8 cellular contexts compared by ENCODE assay signal in genomic region chr1:28235746-28236655, GRCh38. TPM values are rescaled to one million over a fixed set of nuclear protein-coding genes. Genes with fewer than 3 reads are reported as not detected.
DNase-seq lines count a peak whose midpoint lies in the region; ATAC-seq and TF ChIP-seq lines count a peak whose summit lies in the region.

ATP5IF1 (plus strand) TSS chr1:28236124; CDS start chr1:28236184, 60 bp downstream.

- peak within 1 kb of the TSS; percentile 87 for H3K4me2 ChIP-seq in Loucy (ENCODE audit: low read depth, low read length, poor library complexity, severe bottlenecking)

- H3K4me1 ChIP-seq in Loucy (ENCODE audit: insufficient read depth, low read length, poor library complexity, severe bottlenecking) (peaks cover 25% of the 10 kb centered on the region), RWPE2 (ENCODE audit: insufficient read depth, poor library complexity, severe bottlenecking) (peaks cover 14% of the 10 kb centered on the region)

- H3K36me3 ChIP-seq in H7 (replicated peaks; ENCODE audit: control insufficient read depth, insufficient read depth, low read length) (no peaks in the 10 kb centered on the region; the same call in 1 of the 2 replicates), Loucy (ENCODE audit: insufficient read depth, low read length) (no peaks in the 10 kb centered on the region), RWPE2 (ENCODE audit: low read depth) (peaks cover 31% of the 10 kb centered on the region)

- intact Hi-C loops in activated T-helper 2 cell treated with anti-CD3 and anti-CD28 coated beads, Interferon-gamma antibody, Interleukin-2, Interleukin-4, amounts not matched to agents 10 μg/mL and 5 μg/mL and 100 μg/mL, durations not matched to agents 14 hours and 24 hours and 36 hours (cut with micrococcal nuclease): loop anchor here (1.0 to 5.0 kb wide), 2 partner anchors 10 to 501 kb away; partner anchors contain the start of gene YTHDF2

- H3K9me2 ChIP-seq in Loucy (replicated peaks; ENCODE audit: low read depth, low read length): no peaks in the 10 kb centered on the region

- peak within 1 kb of the TSS; percentile 98 for H2AFZ ChIP-seq in Loucy (ENCODE audit: low read length)

- no peaks in the 10 kb centered on the region for H3K27me3 Mint-ChIP-seq in activated T-helper 2 cell treated with anti-CD3 and anti-CD28 coated beads, Interferon-gamma antibody, Interleukin-2, Interleukin-4, amounts not matched to agents 10 μg/mL and 5 μg/mL and 100 μg/mL, durations not matched to agents 14 hours and 24 hours and 36 hours (ENCODE audit: low read depth)
- H3K27me3 Mint-ChIP-seq in natural killer cell treated with Interleukin-12 subunit alpha and Interleukin-12 subunit beta and Interleukin-15 and Interleukin-18, amount 100 ng/mL, for 72 hours: no peaks in the 10 kb centered on the region

- TF ChIP-seq CTCF in Loucy (conservative IDR thresholded peaks at IDR 0.05; ENCODE audit: low read length) (no peak), RWPE2 (IDR thresholded peaks at IDR 0.05; ENCODE audit: poor library complexity, severe bottlenecking) (no peak), fibroblast of pulmonary artery (IDR thresholded peaks at IDR 0.05; ENCODE audit: low read length, missing control alignments) (no peak)

- H3K4me3 ChIP-seq in H7 (ENCODE audit: insufficient read depth, low read depth, low read length) (peak within 1 kb of the TSS; percentile 99), Loucy (ENCODE audit: low read length, poor library complexity, severe bottlenecking) (peak within 1 kb of the TSS; percentile 96), RWPE2 (ENCODE audit: severe bottlenecking) (peak within 1 kb of the TSS; percentile 96), fibroblast of pulmonary artery (replicated peaks; ENCODE audit: low read depth, low read length) (peak within 1 kb of the TSS; percentile 96)

- H3K9me3 ChIP-seq in Loucy (ENCODE audit: insufficient read depth, low read depth, low read length): no peaks in the 10 kb centered on the region
- no peaks in the 10 kb centered on the region for H3K9me3 ChIP-seq in RWPE2 (ENCODE audit: severe bottlenecking)

- DNase-seq in ELR (ENCODE audit: low read depth): peak; percentile 98
- peak; percentile 99 for DNase-seq in H7
- DNase-seq in RWPE2 (ENCODE audit: low spot score): peak; percentile 96
- peak; percentile 93 for DNase-seq in activated T-helper 2 cell treated with anti-CD3 and anti-CD28 coated beads, Interferon-gamma antibody, Interleukin-2, Interleukin-4, amounts not matched to agents 10 μg/mL and 5 μg/mL and 100 μg/mL, durations not matched to agents 14 hours and 24 hours and 36 hours (ENCODE audit: low spot score)
- DNase-seq in fibroblast of pulmonary artery (ENCODE audit: low read depth): peak; percentile 98
- peak; percentile 97 for DNase-seq in natural killer cell treated with Interleukin-12 subunit alpha and Interleukin-12 subunit beta and Interleukin-15 and Interleukin-18, amount 100 ng/mL, for 72 hours (ENCODE audit: low spot score)
- peak; percentile 94 for DNase-seq in stimulated activated naive CD8-positive, alpha-beta T cell treated with anti-CD3 and anti-CD28 coated beads, Interleukin-15, Interleukin-2, amounts not matched to agents 100 U/mL and 50 U/mL, for 24 hours

- H3K79me2 ChIP-seq in Loucy (ENCODE audit: insufficient read depth, low read length): peaks cover 45% of the 10 kb centered on the region

- H3K9ac ChIP-seq in Loucy (ENCODE audit: low read depth, low read length, poor library complexity, severe bottlenecking): peak within 1 kb of the TSS; percentile 98

- H3K9me3 Mint-ChIP-seq in activated T-helper 2 cell treated with anti-CD3 and anti-CD28 coated beads, Interferon-gamma antibody, Interleukin-2, Interleukin-4, amounts not matched to agents 10 μg/mL and 5 μg/mL and 100 μg/mL, durations not matched to agents 14 hours and 24 hours and 36 hours: no peaks in the 10 kb centered on the region
- no peaks in the 10 kb centered on the region for H3K9me3 Mint-ChIP-seq in natural killer cell treated with Interleukin-12 subunit alpha and Interleukin-12 subunit beta and Interleukin-15 and Interleukin-18, amount 100 ng/mL, for 72 hours

- H3K4me1 Mint-ChIP-seq in activated T-helper 2 cell treated with anti-CD3 and anti-CD28 coated beads, Interferon-gamma antibody, Interleukin-2, Interleukin-4, amounts not matched to agents 10 μg/mL and 5 μg/mL and 100 μg/mL, durations not matched to agents 14 hours and 24 hours and 36 hours (ENCODE audit: low read depth): peaks cover 8% of the 10 kb centered on the region
- H3K4me1 Mint-ChIP-seq in natural killer cell treated with Interleukin-12 subunit alpha and Interleukin-12 subunit beta and Interleukin-15 and Interleukin-18, amount 100 ng/mL, for 72 hours (ENCODE audit: low read depth in 2 of 2): peaks cover 8 to 11% of the 10 kb centered on the region in 2 donors

- H3K27ac ChIP-seq in RWPE2 (ENCODE audit: poor library complexity, severe bottlenecking): peak within 1 kb of the TSS; percentile 46

- peaks cover 7% of the 10 kb centered on the region for H3K36me3 Mint-ChIP-seq in activated T-helper 2 cell treated with anti-CD3 and anti-CD28 coated beads, Interferon-gamma antibody, Interleukin-2, Interleukin-4, amounts not matched to agents 10 μg/mL and 5 μg/mL and 100 μg/mL, durations not matched to agents 14 hours and 24 hours and 36 hours (ENCODE audit: low read depth)
- H3K36me3 Mint-ChIP-seq in natural killer cell treated with Interleukin-12 subunit alpha and Interleukin-12 subunit beta and Interleukin-15 and Interleukin-18, amount 100 ng/mL, for 72 hours: peaks cover 6% of the 10 kb centered on the region

- no peak within 1 kb of the TSS for H3K27ac Mint-ChIP-seq in activated T-helper 2 cell treated with anti-CD3 and anti-CD28 coated beads, Interferon-gamma antibody, Interleukin-2, Interleukin-4, amounts not matched to agents 10 μg/mL and 5 μg/mL and 100 μg/mL, durations not matched to agents 14 hours and 24 hours and 36 hours
- H3K27ac Mint-ChIP-seq in natural killer cell treated with Interleukin-12 subunit alpha and Interleukin-12 subunit beta and Interleukin-15 and Interleukin-18, amount 100 ng/mL, for 72 hours: no peak within 1 kb of the TSS

- H3K4me3 Mint-ChIP-seq in activated T-helper 2 cell treated with anti-CD3 and anti-CD28 coated beads, Interferon-gamma antibody, Interleukin-2, Interleukin-4, amounts not matched to agents 10 μg/mL and 5 μg/mL and 100 μg/mL, durations not matched to agents 14 hours and 24 hours and 36 hours (ENCODE audit: low read depth): no peak within 1 kb of the TSS
- no peak within 1 kb of the TSS for H3K4me3 Mint-ChIP-seq in natural killer cell treated with Interleukin-12 subunit alpha and Interleukin-12 subunit beta and Interleukin-15 and Interleukin-18, amount 100 ng/mL, for 72 hours

- ATAC-seq in RWPE2 (ENCODE audit: low read depth): peak; percentile 97
- ATAC-seq in natural killer cell treated with Interleukin-12 subunit alpha and Interleukin-12 subunit beta and Interleukin-15 and Interleukin-18, amount 100 ng/mL, for 72 hours: peak; percentile 96 to 97
- ATAC-seq in stimulated activated naive CD8-positive, alpha-beta T cell treated with anti-CD3 and anti-CD28 coated beads, Interleukin-15, Interleukin-2, amounts not matched to agents 100 U/mL and 50 U/mL, for 24 hours: peak; percentile 97

- H3F3A ChIP-seq in Loucy (ENCODE audit: low read depth): no peaks in the 10 kb centered on the region

- peaks cover 15% of the 10 kb centered on the region for H4K20me1 ChIP-seq in Loucy (ENCODE audit: insufficient read depth, low read length, poor library complexity, severe bottlenecking)

- H3K27me3 ChIP-seq in H7 (ENCODE audit: control insufficient read depth, insufficient read depth, low read length): no peaks in the 10 kb centered on the region
- H3K27me3 ChIP-seq in Loucy (ENCODE audit: insufficient read depth, low read length, poor library complexity, severe bottlenecking): no peaks in the 10 kb centered on the region
- H3K27me3 ChIP-seq in RWPE2 (ENCODE audit: insufficient read depth, poor library complexity, severe bottlenecking): no peaks in the 10 kb centered on the region

RNA-seq across cellular contexts. Expression of gene ATP5IF1, which starts in this region (rescaled TPM):
- total RNA-seq in H7 (2014; rRNA removed; shearing (Covaris generic)): 211 and 240 TPM in 2 replicates
- total RNA-seq in activated T-helper 2 cell treated with anti-CD3 and anti-CD28 coated beads, Interferon-gamma antibody, Interleukin-2, Interleukin-4, amounts not matched to agents 10 μg/mL and 5 μg/mL and 100 μg/mL, durations not matched to agents 14 hours and 24 hours and 36 hours: 134 and 137 TPM in 2 replicates
- total RNA-seq in natural killer cell treated with Interleukin-12 subunit alpha and Interleukin-12 subunit beta and Interleukin-15 and Interleukin-18, amount 100 ng/mL, for 72 hours: 100 to 1,000 TPM; 112 to 125 TPM

Comparison
In these comparisons a context has a peak if more than half of its experiments do, and no peak if none do; other contexts are left out.
1. Peak in every context shown above with its lines: DNase-seq, ATAC-seq, H3K4me3 ChIP-seq and H3K27ac ChIP-seq.